ENCODE assay signal across 23 cellular contexts in genomic region chr3:153783106-153783505, GRCh38.
DNase-seq lines count a peak whose midpoint lies in the region; ATAC-seq and TF ChIP-seq lines count a peak whose summit lies in the region.
"Had no signal": no experiment of that assay in that cellular context is flagged by ENCODE, and none has a peak within 500 bp of the region (broad histone marks: within the 10 kb centered on the region; RNA-seq: fewer than 3 reads in every experiment).

No MANE protein-coding gene starts in this region.

- no peak overlapping the region for H4K91ac ChIP-seq in trophoblast cell (ENCODE audit: low read depth, low read length)

- no peaks in the 10 kb centered on the region for H3K27me3 Mint-ChIP-seq in WTC11 (ENCODE audit: low read depth)

- no peaks in the 10 kb centered on the region for H3K79me2 ChIP-seq in trophoblast cell (ENCODE audit: control insufficient read depth, insufficient read depth, low read length, poor library complexity)

- 27 to 42% (median 35%) methylated on average over 2 of the region's 2 CpGs for WGBS in heart left ventricle, 4 donors
- no CpG with 5 or more reads among the region's 2 CpGs for WGBS in trophoblast cell (ENCODE audit: extremely low coverage, insufficient coverage, insufficient read length)

- no peak overlapping the region for H2AK5ac ChIP-seq in trophoblast cell (ENCODE audit: low read length)

- no peak overlapping the region; the same call in 1 of the 2 replicates for H3K27ac Mint-ChIP-seq in WTC11
- H3K27ac Mint-ChIP-seq: T-helper 2 cell treated with Interferon-gamma antibody and Interleukin-4, amounts not matched to agents 5 μg/mL and 100 μg/mL, for 36 hours had no signal

- H4K8ac ChIP-seq in trophoblast cell (ENCODE audit: low read depth, low read length), result no peak overlapping the region

- no peaks in the 10 kb centered on the region for H3K27me3 ChIP-seq in heart left ventricle
- no peaks in the 10 kb centered on the region for H3K27me3 ChIP-seq in trophoblast cell (ENCODE audit: insufficient read depth, low read length)
- H3K27me3 ChIP-seq: colonic mucosa had no signal

- no peak overlapping the region for H3K4me2 ChIP-seq in trophoblast cell (ENCODE audit: low read length)

- H3K4me3 Mint-ChIP-seq in WTC11, result no peak overlapping the region
- H3K4me3 Mint-ChIP-seq: T-helper 2 cell treated with Interferon-gamma antibody and Interleukin-4, amounts not matched to agents 5 μg/mL and 100 μg/mL, for 36 hours had no signal

- H3K9me3 Mint-ChIP-seq in WTC11, result no peaks in the 10 kb centered on the region
- H3K9me3 Mint-ChIP-seq: T-helper 2 cell treated with Interferon-gamma antibody and Interleukin-4, amounts not matched to agents 5 μg/mL and 100 μg/mL, for 36 hours had no signal

- TF ChIP-seq CTCF in WTC11 (IDR thresholded peaks at IDR 0.05) (no peak), heart left ventricle (IDR thresholded peaks at IDR 0.05) (no peak)

- H3K9ac ChIP-seq in trophoblast cell (ENCODE audit: low read length), result no peak overlapping the region

- H3K4me1 Mint-ChIP-seq in WTC11, result peaks cover 20% of the 10 kb centered on the region

- no peak overlapping the region for H3K14ac ChIP-seq in trophoblast cell (ENCODE audit: low read length)

- no peaks in the 10 kb centered on the region for H3K4me1 ChIP-seq in heart left ventricle
- peaks cover 4 to 9% of the 10 kb centered on the region in 2 experiments for H3K4me1 ChIP-seq in trophoblast cell (ENCODE audit: control insufficient read depth in 1 of 2, insufficient read depth in 2 of 2, low read length in 2 of 2)
- H3K4me1 ChIP-seq: colonic mucosa had no signal

- no peak overlapping the region for H2AFZ ChIP-seq in trophoblast cell (ENCODE audit: insufficient read depth, low read length, poor library complexity)

- H3K18ac ChIP-seq in trophoblast cell (ENCODE audit: low read length), result no peak overlapping the region

- intact Hi-C loops in heart left ventricle (cut with DNase I), result no loop called here

- H3K4me3 ChIP-seq in heart left ventricle (no peak overlapping the region), trophoblast cell (ENCODE audit: low read depth, low read length) (no peak overlapping the region)
- H3K4me3 ChIP-seq: colonic mucosa, GM12878 had no signal

- TF ChIP-seq POLR2A in heart left ventricle (IDR thresholded peaks at IDR 0.05), result no peak

- no peak overlapping the region for H2BK120ac ChIP-seq in trophoblast cell (ENCODE audit: insufficient read depth, low read length, poor library complexity)

- no peak overlapping the region for H3K23ac ChIP-seq in trophoblast cell (ENCODE audit: low read length)

- CTCF ChIA-PET in HEK293T (lab: Yijun Ruan, JAX) (interaction anchor here (1.2 kb wide), 1 partner anchor 187 kb away, joined by 3 read pairs; no protein-coding TSS in a partner anchor), WTC11 (lab: Charles Lee) (interaction anchor here (0.5 to 1.6 kb wide), 4 partner anchors 14 to 740 kb away, joined by 3 to 6 read pairs (median 4); no protein-coding TSS in a partner anchor)

- DNase-seq in HEK293T (ENCODE audit: extremely low spot score), result peak; percentile 20
- no peak for DNase-seq in WTC11 (ENCODE audit: low spot score)
- peak in 1 of 5 donors; percentile 40 for DNase-seq in heart left ventricle
- DNase-seq in trophoblast cell, result no peak
- no peak for DNase-seq in DMS53 treated with DMSO at 0.1 percent for 48 hours (lab: John Stamatoyannopoulos, UW; ENCODE audit: unreplicated experiment)
- DNase-seq in activated gamma-delta T cell (lab: John Stamatoyannopoulos, UW), result no peak
- no peak for DNase-seq in stimulated activated naive CD4-positive, alpha-beta T cell treated with Interleukin-2 at 50 U/mL for 16 hours (lab: John Stamatoyannopoulos, UW)
- no peak for DNase-seq in effector CD8-positive, alpha-beta T cell (lab: John Stamatoyannopoulos, UW)
- DNase-seq: activated CD4-positive, alpha-beta T cell treated with anti-CD3 and anti-CD28 coated beads for 1 hour; activated CD8-positive, alpha-beta memory T cell treated with anti-CD3 and anti-CD28 coated beads, Interleukin-2, amount 50 U/mL, for 4 hours; activated gamma-delta T cell treated with Interleukin-2 at 50 U/mL for 16 hours; colonic mucosa; COR-L47; kidney; midbrain; NCI-H1436; NCI-H446 treated with DMSO at 0.1 percent for 48 hours; SHP77 treated with DMSO at 0.1 percent for 48 hours; stimulated activated CD4-positive, alpha-beta T cell treated with anti-CD3 and anti-CD28 coated beads, Interleukin-4, amount 100 ng/mL, for 4 hours; stimulated activated CD8-positive, alpha-beta memory T cell treated with anti-CD3 and anti-CD28 coated beads, Interleukin-4, amount 100 ng/mL, for 48 hours had no signal

- H4K12ac ChIP-seq in trophoblast cell (ENCODE audit: low read depth, low read length), result no peak overlapping the region

- POLR2A ChIA-PET in HEK293T (lab: Yijun Ruan, JAX), result no interaction called here
- POLR2A ChIA-PET in WTC11 (lab: Charles Lee), result no interaction called here

- peak overlapping the region; percentile 13 for H2BK5ac ChIP-seq in trophoblast cell (ENCODE audit: low read depth, low read length, poor library complexity)

- no peaks in the 10 kb centered on the region for H3K79me1 ChIP-seq in trophoblast cell (ENCODE audit: low read length)

- H3K36me3 ChIP-seq in heart left ventricle (no peaks in the 10 kb centered on the region), trophoblast cell (ENCODE audit: control insufficient read depth in 1 of 2, insufficient read depth in 2 of 2, low read length in 2 of 2) (no peaks in the 10 kb centered on the region)
- H3K36me3 ChIP-seq: colonic mucosa had no signal

- H3K4ac ChIP-seq in trophoblast cell (ENCODE audit: low read depth, low read length), result no peak overlapping the region

- H3K36me3 Mint-ChIP-seq in WTC11, result no peaks in the 10 kb centered on the region

- H2BK12ac ChIP-seq in trophoblast cell (ENCODE audit: low read length), result no peak overlapping the region

- H3K9me3 ChIP-seq in heart left ventricle, result no peaks in the 10 kb centered on the region
- no peaks in the 10 kb centered on the region for H3K9me3 ChIP-seq in trophoblast cell (ENCODE audit: insufficient read depth, low read depth, low read length)
- H3K9me3 ChIP-seq: colonic mucosa had no signal

- peak; percentile 62 for ATAC-seq in WTC11
- peak in 3 of 4 donors; percentile 31 to 69 (median 54) for ATAC-seq in heart left ventricle
- ATAC-seq: GM12878 had no signal

- H3K27ac ChIP-seq in heart left ventricle (no peak overlapping the region), trophoblast cell (ENCODE audit: low read depth, low read length) (no peak overlapping the region)
- H3K27ac ChIP-seq: colonic mucosa, epithelial cell of prostate had no signal

TF ChIP-seq in HEK293T, 16 proteins besides CTCF, POLR2A, EP300 and RAD21:
- TF ChIP-seq FOXA1 (IDR thresholded peaks at IDR 0.05) (no peak), FOXM1 (IDR thresholded peaks at IDR 0.05; ENCODE audit: borderline replicate concordance) (no peak)

TF ChIP-seq in WTC11, 78 proteins besides CTCF, POLR2A, EP300 and RAD21:
- TF ChIP-seq NR1H2 (CRISPR knock-in tag; IDR thresholded peaks at IDR 0.05) (no peak), CDX4 (CRISPR knock-in tag; IDR thresholded peaks at IDR 0.05; ENCODE audit: borderline replicate concordance) (no peak), ZMAT4 (CRISPR knock-in tag; IDR thresholded peaks at IDR 0.05) (no peak), ZNF219 (CRISPR knock-in tag; IDR thresholded peaks at IDR 0.05; ENCODE audit: borderline replicate concordance) (no peak), ATF1 (CRISPR knock-in tag; IDR thresholded peaks at IDR 0.05) (no peak)
